In the genomic region with DNA sequence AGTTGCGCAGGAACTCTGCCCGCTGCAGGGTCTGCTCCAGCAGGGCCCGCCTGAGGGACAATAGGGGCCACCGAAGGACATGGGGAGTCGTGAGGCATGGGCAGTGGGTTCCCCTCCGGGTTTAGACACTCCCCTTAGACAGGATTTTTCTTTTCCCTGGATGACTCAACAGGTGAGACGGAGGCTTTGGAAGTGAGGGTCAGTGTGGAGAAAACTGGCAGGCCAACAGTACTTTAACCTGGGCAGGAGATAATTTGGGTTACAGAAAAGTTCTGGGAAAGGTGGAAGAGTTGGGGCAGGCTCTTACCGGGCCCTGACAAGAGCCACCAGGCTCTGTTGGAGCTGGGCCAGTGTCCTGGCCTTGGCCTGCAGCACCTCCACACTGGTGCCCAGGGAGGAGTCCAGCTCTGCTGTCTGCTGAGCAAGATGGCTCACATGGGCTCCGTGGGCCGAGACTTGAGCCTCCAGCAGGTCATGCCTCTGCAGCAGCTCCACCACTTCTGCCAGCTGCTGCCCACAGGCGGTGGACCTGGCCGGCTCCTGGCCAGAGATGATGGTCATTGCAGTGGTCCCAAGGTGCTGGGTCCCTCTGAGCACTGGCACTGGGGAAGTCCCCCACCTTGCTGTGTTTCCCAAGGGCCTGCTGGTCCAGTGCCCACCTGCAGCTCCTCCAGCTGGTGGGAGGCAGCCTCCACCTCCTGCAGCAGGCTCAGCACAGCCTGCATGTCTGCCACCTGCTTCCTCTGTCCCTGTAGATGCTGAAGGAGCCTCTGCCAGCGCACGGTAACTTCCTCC, we compare ENCODE assay signal across 15 cellular contexts. TPM values are rescaled to one million over a fixed set of nuclear protein-coding genes. Genes with fewer than 3 reads are reported as not detected.
DNase-seq lines count a peak whose midpoint lies in the region; ATAC-seq and TF ChIP-seq lines count a peak whose summit lies in the region.
"Had no signal": no experiment of that assay in that cellular context is flagged by ENCODE, and none has a peak within 500 bp of the region (broad histone marks: within the 10 kb centered on the region; RNA-seq: fewer than 3 reads in every experiment).

No MANE protein-coding gene starts in this region.

- no peaks in the 10 kb centered on the region for H3K9me3 ChIP-seq in T-helper 17 cell (ENCODE audit: control insufficient read depth, low read length, poor library complexity, severe bottlenecking)
- no peaks in the 10 kb centered on the region for H3K9me3 ChIP-seq in iPS-18a (ENCODE audit: control insufficient read depth, low read depth, low read length)
- H3K9me3 ChIP-seq in gastrocnemius medialis = no peaks in the 10 kb centered on the region

- H3K27me3 ChIP-seq in iPS-18a (ENCODE audit: control insufficient read depth, insufficient read depth, low read length) (peaks cover 30% of the 10 kb centered on the region), gastrocnemius medialis (no peaks in the 10 kb centered on the region)

- TF ChIP-seq CTCF in gastrocnemius medialis (IDR thresholded peaks at IDR 0.05 in 4 of 5, conservative IDR thresholded peaks at IDR 0.05 in 1 of 5) = no peak

- peak; percentile 44 for DNase-seq in DMS 273 (lab: John Stamatoyannopoulos, UW; ENCODE audit: unreplicated experiment)
- no peak for DNase-seq in DMS 273 treated with DMSO at 0.1 percent for 48 hours (lab: John Stamatoyannopoulos, UW)
- no peak for DNase-seq in T-helper 17 cell
- no peak for DNase-seq in gastrocnemius medialis
- no peak for DNase-seq in activated T-cell treated with anti-CD3 and anti-CD28 coated beads, Interleukin-2, amount 50 U/mL, for 72 hours
- DNase-seq: activated T-cell treated with anti-CD3 and anti-CD28 coated beads for 4 hours; cerebellar nuclear complex; foreskin melanocyte; NCI-H226; stimulated activated CD4-positive, alpha-beta T cell treated with anti-CD3 and anti-CD28 coated beads, Interleukin-4, amount 100 ng/mL, for 24 hours had no signal

- no peaks in the 10 kb centered on the region for H3K9me3 Mint-ChIP-seq in activated T-cell treated with anti-CD3 and anti-CD28 coated beads, Interleukin-2, amount 50 U/mL, for 72 hours
- H3K9me3 Mint-ChIP-seq: T-helper 1 cell treated with Interleukin-12 subunit alpha and Interleukin-12 subunit beta and Interleukin-4 antibody, amounts not matched to agents 30 μg/mL and 1 μg/mL, for 36 hours had no signal

- no peak for TF ChIP-seq POLR2A in gastrocnemius medialis (IDR thresholded peaks at IDR 0.05)

- H3K27ac Mint-ChIP-seq in T-helper 17 cell = no peak overlapping the region
- no peak overlapping the region for H3K27ac Mint-ChIP-seq in activated T-cell treated with anti-CD3 and anti-CD28 coated beads, Interleukin-2, amount 50 U/mL, for 72 hours
- H3K27ac Mint-ChIP-seq: T-helper 1 cell treated with Interleukin-12 subunit alpha and Interleukin-12 subunit beta and Interleukin-4 antibody, amounts not matched to agents 30 μg/mL and 1 μg/mL, for 36 hours had no signal

- ATAC-seq in T-helper 17 cell = no peak
- ATAC-seq in gastrocnemius medialis = no peak
- ATAC-seq in GM18519 (IDR thresholded peaks at IDR 0.05; ENCODE audit: low FRiP score, unreplicated experiment) = no peak
- no peak for ATAC-seq in activated T-cell treated with anti-CD3 and anti-CD28 coated beads, Interleukin-2, amount 50 U/mL, for 72 hours (replicated peaks in 1 of 2)
- ATAC-seq in GM18502 (IDR thresholded peaks at IDR 0.05; ENCODE audit: poor library complexity, unreplicated experiment) = no peak

- intact Hi-C loops in gastrocnemius medialis (cut with DNase I; ENCODE audit: low total_unique reads) = no loop called here

- H3K27ac ChIP-seq in iPS-18a (ENCODE audit: low read length) = no peak overlapping the region
- no peak overlapping the region for H3K27ac ChIP-seq in gastrocnemius medialis
- H3K27ac ChIP-seq: 22Rv1 had no signal

- H3K36me3 ChIP-seq in iPS-18a (ENCODE audit: control insufficient read depth, low read depth, low read length) (no peaks in the 10 kb centered on the region), gastrocnemius medialis (no peaks in the 10 kb centered on the region)

- in situ Hi-C loops in gastrocnemius medialis (cut with MboI; ENCODE audit: low sequenced_read_pairs in 4 of 4) = no loop called here

- peaks cover 4% of the 10 kb centered on the region for H3K36me3 Mint-ChIP-seq in T-helper 17 cell (ENCODE audit: low read depth)
- H3K36me3 Mint-ChIP-seq in activated T-cell treated with anti-CD3 and anti-CD28 coated beads, Interleukin-2, amount 50 U/mL, for 72 hours (ENCODE audit: insufficient read depth in 2 of 2) = no peaks in the 10 kb centered on the region

- H3K9ac ChIP-seq in iPS-18a (ENCODE audit: low read length) = no peak overlapping the region

- peaks cover 12% of the 10 kb centered on the region for H3K4me1 Mint-ChIP-seq in T-helper 17 cell
- peaks cover 4% of the 10 kb centered on the region for H3K4me1 Mint-ChIP-seq in activated T-cell treated with anti-CD3 and anti-CD28 coated beads, Interleukin-2, amount 50 U/mL, for 72 hours (ENCODE audit: low read depth)

- H3K4me3 ChIP-seq in iPS-18a (ENCODE audit: low read length) = peak overlapping the region; percentile 52
- H3K4me3 ChIP-seq in gastrocnemius medialis = peak overlapping the region; percentile 34 to 46 (median 40)

- peaks cover 12% of the 10 kb centered on the region for H3K27me3 Mint-ChIP-seq in T-helper 17 cell
- peaks cover 13% of the 10 kb centered on the region for H3K27me3 Mint-ChIP-seq in activated T-cell treated with anti-CD3 and anti-CD28 coated beads, Interleukin-2, amount 50 U/mL, for 72 hours (ENCODE audit: low read depth)

- peak overlapping the region; percentile 31 for H3K4me3 Mint-ChIP-seq in T-helper 17 cell
- H3K4me3 Mint-ChIP-seq in activated T-cell treated with anti-CD3 and anti-CD28 coated beads, Interleukin-2, amount 50 U/mL, for 72 hours = no peak overlapping the region
- H3K4me3 Mint-ChIP-seq: T-helper 1 cell treated with Interleukin-12 subunit alpha and Interleukin-12 subunit beta and Interleukin-4 antibody, amounts not matched to agents 30 μg/mL and 1 μg/mL, for 36 hours had no signal

- H3K4me1 ChIP-seq in iPS-18a (ENCODE audit: control insufficient read depth, low read depth, low read length) (peaks cover 4% of the 10 kb centered on the region), gastrocnemius medialis (peaks cover 3 to 7% of the 10 kb centered on the region in 2 donors)

RNA-seq across cellular contexts. Expression of a gene that starts 11.0 kb away (rescaled TPM):
- total RNA-seq in T-helper 17 cell (1 to 10 TPM; 1.9 to 2.2 TPM), gastrocnemius medialis (under 1 TPM in 3 of 4 donors, not detected in 1; 0.03 to 0.05 (median 0.04) TPM)
- total RNA-seq in activated T-cell treated with anti-CD3 and anti-CD28 coated beads, Interleukin-2, amount 50 U/mL, for 72 hours = 1 to 10 TPM in 1 of 2 donors, under 1 TPM in 1; 0.41 to 1.7 TPM

RNA-seq across cellular contexts. Expression of a gene that starts 44.2 kb away (rescaled TPM):
- total RNA-seq in T-helper 17 cell (10 to 100 TPM; 23.1 to 34.8 TPM), gastrocnemius medialis (10 to 100 TPM in 1 of 4 donors, under 1 TPM in 1, not detected in 2; 0.13 to 11.5 TPM)
- total RNA-seq in activated T-cell treated with anti-CD3 and anti-CD28 coated beads, Interleukin-2, amount 50 U/mL, for 72 hours = 1 to 10 TPM; 4.4 to 9.1 TPM

RNA-seq across cellular contexts. Expression of a gene that starts 55.0 kb away (rescaled TPM):
- 10 to 100 TPM; 26.7 to 35.6 TPM for total RNA-seq in T-helper 17 cell
- 1 to 10 TPM; 1.7 to 7.6 (median 3.9) TPM for total RNA-seq in gastrocnemius medialis
- 10 to 100 TPM; 15.2 to 16.0 TPM for total RNA-seq in activated T-cell treated with anti-CD3 and anti-CD28 coated beads, Interleukin-2, amount 50 U/mL, for 72 hours
